In genomic region chrX:41382699-41383645, GRCh38 we compare ENCODE assay signal across 8 cellular contexts. TPM values are rescaled to one million over a fixed set of nuclear protein-coding genes. Genes with fewer than 3 reads are reported as not detected.
DNase-seq lines count a peak whose midpoint lies in the region; ATAC-seq lines count a peak whose summit lies in the region.

No MANE protein-coding gene starts in this region.

- H3K79me1 ChIP-seq in mesenchymal stem cell (replicated peaks; ENCODE audit: low read length, poor library complexity, severe bottlenecking), result no peaks in the 10 kb centered on the region

- no peak overlapping the region for H2BK12ac ChIP-seq in mesenchymal stem cell (ENCODE audit: low read length in 2 of 2)

- H2BK120ac ChIP-seq in mesenchymal stem cell (ENCODE audit: low read depth, low read length), result no peak overlapping the region

- peak overlapping the region; percentile 64 for H4K8ac ChIP-seq in mesenchymal stem cell (ENCODE audit: low read length)

- peak overlapping the region in 1 of 2 experiments; percentile 41 for H3K4ac ChIP-seq in mesenchymal stem cell (ENCODE audit: low read depth in 1 of 2, low read length in 2 of 2)

- H3K4me1 ChIP-seq in BLaER1 treated with 17β-estradiol and CSF1 and Interleukin-3, amounts not matched to agents 10 nM and 100 nM, result peaks cover 0 to 56% (median 21%) of the 10 kb centered on the region in 10 experiments; a peak in 14 of 20 replicates
- H3K4me1 ChIP-seq in mesenchymal stem cell (ENCODE audit: control insufficient read depth, insufficient read depth, low read depth, low read length), result no peaks in the 10 kb centered on the region

- no peaks in the 10 kb centered on the region for H3K9me3 Mint-ChIP-seq in activated T-cell treated with anti-CD3 and anti-CD28 coated beads, Interleukin-2, amount 50 U/mL, for 72 hours
- no peaks in the 10 kb centered on the region for H3K9me3 Mint-ChIP-seq in stimulated activated memory B cell treated with anti-CD40 and anti-IgM and Interleukin-4, amounts not matched to agents 10 μg/mL and 1 μg/mL and 100 μg/mL, for 72 hours

- H3K14ac ChIP-seq in mesenchymal stem cell (ENCODE audit: low read length in 2 of 2), result no peak overlapping the region

- no peak overlapping the region for H3K23ac ChIP-seq in mesenchymal stem cell (ENCODE audit: low read length in 2 of 2)

- peaks cover 0 to 4% of the 10 kb centered on the region in 2 donors for H3K36me3 Mint-ChIP-seq in activated T-cell treated with anti-CD3 and anti-CD28 coated beads, Interleukin-2, amount 50 U/mL, for 72 hours (ENCODE audit: insufficient read depth in 2 of 2)
- no peaks in the 10 kb centered on the region for H3K36me3 Mint-ChIP-seq in stimulated activated memory B cell treated with anti-CD40 and anti-IgM and Interleukin-4, amounts not matched to agents 10 μg/mL and 1 μg/mL and 100 μg/mL, for 72 hours

- no peaks in the 10 kb centered on the region for H3K27me3 ChIP-seq in BLaER1 treated with 17β-estradiol and CSF1 and Interleukin-3, amounts not matched to agents 10 nM and 100 nM
- no peaks in the 10 kb centered on the region for H3K27me3 ChIP-seq in mesenchymal stem cell (ENCODE audit: control insufficient read depth in 1 of 2, insufficient read depth in 1 of 2, low read length in 2 of 2)

- WGBS in mesenchymal stem cell, result 54% methylated on average over 8 of the region's 10 CpGs

- peak overlapping the region in 9 of 11 experiments; percentile 2 to 81 (median 54); a peak in 14 of 22 replicates for H3K4me2 ChIP-seq in BLaER1 treated with 17β-estradiol and CSF1 and Interleukin-3, amounts not matched to agents 10 nM and 100 nM
- H3K4me2 ChIP-seq in mesenchymal stem cell (ENCODE audit: low read length, poor library complexity, severe bottlenecking), result no peak overlapping the region

- peak; percentile 78 to 81 for ATAC-seq in activated T-cell treated with anti-CD3 and anti-CD28 coated beads, Interleukin-2, amount 50 U/mL, for 72 hours (replicated peaks in 1 of 2)
- ATAC-seq in stimulated activated memory B cell treated with anti-CD40 and anti-IgM and Interleukin-4, amounts not matched to agents 10 μg/mL and 1 μg/mL and 100 μg/mL, for 72 hours, result no peak
- ATAC-seq in HG02852 (IDR thresholded peaks at IDR 0.05; ENCODE audit: unreplicated experiment) (no peak), GM19397 (IDR thresholded peaks at IDR 0.05; ENCODE audit: unreplicated experiment) (no peak)

- peak overlapping the region; percentile 73 to 87 for H3K4me3 Mint-ChIP-seq in activated T-cell treated with anti-CD3 and anti-CD28 coated beads, Interleukin-2, amount 50 U/mL, for 72 hours
- no peak overlapping the region for H3K4me3 Mint-ChIP-seq in stimulated activated memory B cell treated with anti-CD40 and anti-IgM and Interleukin-4, amounts not matched to agents 10 μg/mL and 1 μg/mL and 100 μg/mL, for 72 hours

- no peaks in the 10 kb centered on the region for H4K20me1 ChIP-seq in BLaER1 treated with 17β-estradiol and CSF1 and Interleukin-3, amounts not matched to agents 10 nM and 100 nM

- H2AK5ac ChIP-seq in mesenchymal stem cell (ENCODE audit: low read length, severe bottlenecking), result peak overlapping the region; percentile 69

- H3K9me3 ChIP-seq in BLaER1 treated with 17β-estradiol and CSF1 and Interleukin-3, amounts not matched to agents 10 nM and 100 nM (replicated peaks in 1 of 11), result peaks cover 0 to 8% (median 0%) of the 10 kb centered on the region in 11 experiments; a peak in 2 of 22 replicates
- no peaks in the 10 kb centered on the region for H3K9me3 ChIP-seq in KOPT-K1 (ENCODE audit: insufficient read depth, low read length, poor library complexity, severe bottlenecking)
- no peaks in the 10 kb centered on the region for H3K9me3 ChIP-seq in mesenchymal stem cell (ENCODE audit: control insufficient read depth, low read length)

- H3K9ac ChIP-seq in BLaER1 treated with 17β-estradiol and CSF1 and Interleukin-3, amounts not matched to agents 10 nM and 100 nM, result peak overlapping the region in 5 of 11 experiments; percentile 16 to 59 (median 49); a peak in 7 of 22 replicates
- peak overlapping the region; percentile 21 for H3K9ac ChIP-seq in mesenchymal stem cell (ENCODE audit: low read length)

- no peaks in the 10 kb centered on the region for H3K27me3 Mint-ChIP-seq in activated T-cell treated with anti-CD3 and anti-CD28 coated beads, Interleukin-2, amount 50 U/mL, for 72 hours (ENCODE audit: low read depth)
- no peaks in the 10 kb centered on the region for H3K27me3 Mint-ChIP-seq in stimulated activated memory B cell treated with anti-CD40 and anti-IgM and Interleukin-4, amounts not matched to agents 10 μg/mL and 1 μg/mL and 100 μg/mL, for 72 hours

- H2AFZ ChIP-seq in mesenchymal stem cell (ENCODE audit: low read depth, low read length), result no peak overlapping the region

- peak overlapping the region; percentile 86 for H4K91ac ChIP-seq in mesenchymal stem cell (ENCODE audit: low read length)

- no peak overlapping the region for H3K4me3 ChIP-seq in BLaER1 treated with 17β-estradiol and CSF1 and Interleukin-3, amounts not matched to agents 10 nM and 100 nM
- H3K4me3 ChIP-seq in mesenchymal stem cell (ENCODE audit: insufficient read depth in 1 of 2, low read depth in 1 of 2, low read length in 2 of 2), result no peak overlapping the region

- peak overlapping the region in 8 of 11 experiments; percentile 2 to 76 (median 64); a peak in 12 of 22 replicates for H3K27ac ChIP-seq in BLaER1 treated with 17β-estradiol and CSF1 and Interleukin-3, amounts not matched to agents 10 nM and 100 nM
- H3K27ac ChIP-seq in KOPT-K1 (ENCODE audit: low read depth, low read length, poor library complexity, severe bottlenecking), result peak overlapping the region; percentile 97
- H3K27ac ChIP-seq in mesenchymal stem cell (ENCODE audit: low read length, poor library complexity, severe bottlenecking), result no peak overlapping the region

- DNase-seq in activated T-cell treated with anti-CD3 and anti-CD28 coated beads, Interleukin-2, amount 50 U/mL, for 72 hours, result peak; percentile 18 to 43
- peak; percentile 60 for DNase-seq in mesenchymal stem cell
- no peak for DNase-seq in DMS79 (lab: John Stamatoyannopoulos, UW)

- peaks cover 47% of the 10 kb centered on the region for H3K4me1 Mint-ChIP-seq in activated T-cell treated with anti-CD3 and anti-CD28 coated beads, Interleukin-2, amount 50 U/mL, for 72 hours (ENCODE audit: low read depth)
- H3K4me1 Mint-ChIP-seq in stimulated activated memory B cell treated with anti-CD40 and anti-IgM and Interleukin-4, amounts not matched to agents 10 μg/mL and 1 μg/mL and 100 μg/mL, for 72 hours, result peaks cover under 1% of the 10 kb centered on the region

- peak overlapping the region; percentile 95 for H3K27ac Mint-ChIP-seq in activated T-cell treated with anti-CD3 and anti-CD28 coated beads, Interleukin-2, amount 50 U/mL, for 72 hours
- H3K27ac Mint-ChIP-seq in stimulated activated memory B cell treated with anti-CD40 and anti-IgM and Interleukin-4, amounts not matched to agents 10 μg/mL and 1 μg/mL and 100 μg/mL, for 72 hours, result no peak overlapping the region

- H2BK5ac ChIP-seq in mesenchymal stem cell (ENCODE audit: low read depth, low read length, poor library complexity, severe bottlenecking), result no peak overlapping the region

- H3K36me3 ChIP-seq in BLaER1 treated with 17β-estradiol and CSF1 and Interleukin-3, amounts not matched to agents 10 nM and 100 nM, result no peaks in the 10 kb centered on the region
- no peaks in the 10 kb centered on the region for H3K36me3 ChIP-seq in KOPT-K1 (ENCODE audit: insufficient read depth, low read length)
- no peaks in the 10 kb centered on the region for H3K36me3 ChIP-seq in mesenchymal stem cell (ENCODE audit: control insufficient read depth in 1 of 2, insufficient read depth in 2 of 2, low read depth in 1 of 2, low read length in 2 of 2)

- no peak overlapping the region for H2BK15ac ChIP-seq in mesenchymal stem cell (ENCODE audit: low read depth, poor library complexity, severe bottlenecking)

- peak overlapping the region in 1 of 2 experiments; percentile 40 for H3K18ac ChIP-seq in mesenchymal stem cell (ENCODE audit: low read depth in 1 of 2, low read length in 2 of 2)

RNA-seq across cellular contexts. Expression of gene DDX3X, which starts 49.0 kb away (rescaled TPM):
- total RNA-seq in activated T-cell treated with anti-CD3 and anti-CD28 coated beads, Interleukin-2, amount 50 U/mL, for 72 hours, result 100 to 1,000 TPM; 251 to 419 TPM
- polyA plus RNA-seq in mesenchymal stem cell (2013, experiment 1 of 2), result 115 TPM
- polyA plus RNA-seq in mesenchymal stem cell (2013, experiment 2 of 2), result 113 TPM

Comparison
In these comparisons a context has a peak if more than half of its experiments do, and no peak if none do; other contexts are left out.
1. ATAC-seq: peak in activated T-cell treated with anti-CD3 and anti-CD28 coated beads, Interleukin-2, amount 50 U/mL, for 72 hours (2 of 2); none in stimulated activated memory B cell treated with anti-CD40 and anti-IgM and Interleukin-4, amounts not matched to agents 10 μg/mL and 1 μg/mL and 100 μg/mL, for 72 hours (single experiment), HG02852 (single experiment) and GM19397 (single experiment).